Comparison of ENCODE assay signal across 1 cellular context in the genomic region with DNA sequence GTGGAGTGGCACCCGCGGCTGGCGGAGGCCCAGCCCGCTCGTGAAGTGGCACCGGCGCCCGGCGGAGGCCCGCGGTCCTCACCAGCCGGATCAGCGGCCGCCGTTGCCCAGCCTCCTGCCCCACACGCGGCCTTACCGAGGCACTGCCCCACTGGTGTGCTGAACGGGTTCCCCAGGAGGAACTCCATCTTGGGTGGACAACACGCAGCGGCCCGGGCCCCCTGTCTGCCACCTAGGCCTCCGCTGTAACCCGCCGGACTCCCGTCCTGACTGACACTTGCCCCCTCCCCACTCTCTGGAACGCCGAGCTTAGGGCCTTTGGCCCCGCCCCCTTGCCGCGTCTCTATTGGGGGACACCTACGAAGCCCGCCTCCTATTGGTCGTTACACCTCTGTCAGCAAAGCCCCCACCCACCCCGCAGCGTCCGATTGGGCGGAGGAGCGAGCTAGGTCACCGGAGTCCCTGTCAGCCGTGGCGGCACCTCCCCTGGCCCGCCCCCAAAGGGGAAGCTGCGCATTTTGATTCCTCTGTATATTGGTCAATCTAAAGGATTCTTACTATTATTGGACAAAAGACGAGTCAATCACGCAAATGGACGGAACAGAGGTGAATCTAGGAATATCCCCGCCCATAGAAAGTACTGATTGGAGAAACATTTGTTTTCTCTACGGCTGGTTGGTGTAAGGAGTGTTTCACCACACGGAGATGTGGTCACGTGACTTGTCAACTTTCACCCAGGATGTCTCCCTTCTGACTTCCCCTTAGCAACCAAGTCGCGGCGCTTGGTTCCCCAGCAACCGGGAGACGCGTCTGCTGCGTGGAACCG.
TF ChIP-seq lines count a peak whose summit lies in the region.

A gene with protein sequence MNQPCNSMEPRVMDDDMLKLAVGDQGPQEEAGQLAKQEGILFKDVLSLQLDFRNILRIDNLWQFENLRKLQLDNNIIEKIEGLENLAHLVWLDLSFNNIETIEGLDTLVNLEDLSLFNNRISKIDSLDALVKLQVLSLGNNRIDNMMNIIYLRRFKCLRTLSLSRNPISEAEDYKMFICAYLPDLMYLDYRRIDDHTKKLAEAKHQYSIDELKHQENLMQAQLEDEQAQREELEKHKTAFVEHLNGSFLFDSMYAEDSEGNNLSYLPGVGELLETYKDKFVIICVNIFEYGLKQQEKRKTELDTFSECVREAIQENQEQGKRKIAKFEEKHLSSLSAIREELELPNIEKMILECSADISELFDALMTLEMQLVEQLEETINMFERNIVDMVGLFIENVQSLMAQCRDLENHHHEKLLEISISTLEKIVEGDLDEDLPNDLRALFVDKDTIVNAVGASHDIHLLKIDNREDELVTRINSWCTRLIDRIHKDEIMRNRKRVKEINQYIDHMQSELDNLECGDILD (plus strand): TSS at position 737 of the 826 bp plus-strand sequence. CDS start 4,737 bp downstream, outside the sequence.
A gene (minus strand): TSS at position 275 of the 826 bp plus-strand sequence. CDS start 87 bp downstream, at position 188.

TF ChIP-seq in GM23338, 12 proteins besides CTCF, POLR2A, EP300 and RAD21 (continued from another document):
- TF ChIP-seq, protein P1, sequence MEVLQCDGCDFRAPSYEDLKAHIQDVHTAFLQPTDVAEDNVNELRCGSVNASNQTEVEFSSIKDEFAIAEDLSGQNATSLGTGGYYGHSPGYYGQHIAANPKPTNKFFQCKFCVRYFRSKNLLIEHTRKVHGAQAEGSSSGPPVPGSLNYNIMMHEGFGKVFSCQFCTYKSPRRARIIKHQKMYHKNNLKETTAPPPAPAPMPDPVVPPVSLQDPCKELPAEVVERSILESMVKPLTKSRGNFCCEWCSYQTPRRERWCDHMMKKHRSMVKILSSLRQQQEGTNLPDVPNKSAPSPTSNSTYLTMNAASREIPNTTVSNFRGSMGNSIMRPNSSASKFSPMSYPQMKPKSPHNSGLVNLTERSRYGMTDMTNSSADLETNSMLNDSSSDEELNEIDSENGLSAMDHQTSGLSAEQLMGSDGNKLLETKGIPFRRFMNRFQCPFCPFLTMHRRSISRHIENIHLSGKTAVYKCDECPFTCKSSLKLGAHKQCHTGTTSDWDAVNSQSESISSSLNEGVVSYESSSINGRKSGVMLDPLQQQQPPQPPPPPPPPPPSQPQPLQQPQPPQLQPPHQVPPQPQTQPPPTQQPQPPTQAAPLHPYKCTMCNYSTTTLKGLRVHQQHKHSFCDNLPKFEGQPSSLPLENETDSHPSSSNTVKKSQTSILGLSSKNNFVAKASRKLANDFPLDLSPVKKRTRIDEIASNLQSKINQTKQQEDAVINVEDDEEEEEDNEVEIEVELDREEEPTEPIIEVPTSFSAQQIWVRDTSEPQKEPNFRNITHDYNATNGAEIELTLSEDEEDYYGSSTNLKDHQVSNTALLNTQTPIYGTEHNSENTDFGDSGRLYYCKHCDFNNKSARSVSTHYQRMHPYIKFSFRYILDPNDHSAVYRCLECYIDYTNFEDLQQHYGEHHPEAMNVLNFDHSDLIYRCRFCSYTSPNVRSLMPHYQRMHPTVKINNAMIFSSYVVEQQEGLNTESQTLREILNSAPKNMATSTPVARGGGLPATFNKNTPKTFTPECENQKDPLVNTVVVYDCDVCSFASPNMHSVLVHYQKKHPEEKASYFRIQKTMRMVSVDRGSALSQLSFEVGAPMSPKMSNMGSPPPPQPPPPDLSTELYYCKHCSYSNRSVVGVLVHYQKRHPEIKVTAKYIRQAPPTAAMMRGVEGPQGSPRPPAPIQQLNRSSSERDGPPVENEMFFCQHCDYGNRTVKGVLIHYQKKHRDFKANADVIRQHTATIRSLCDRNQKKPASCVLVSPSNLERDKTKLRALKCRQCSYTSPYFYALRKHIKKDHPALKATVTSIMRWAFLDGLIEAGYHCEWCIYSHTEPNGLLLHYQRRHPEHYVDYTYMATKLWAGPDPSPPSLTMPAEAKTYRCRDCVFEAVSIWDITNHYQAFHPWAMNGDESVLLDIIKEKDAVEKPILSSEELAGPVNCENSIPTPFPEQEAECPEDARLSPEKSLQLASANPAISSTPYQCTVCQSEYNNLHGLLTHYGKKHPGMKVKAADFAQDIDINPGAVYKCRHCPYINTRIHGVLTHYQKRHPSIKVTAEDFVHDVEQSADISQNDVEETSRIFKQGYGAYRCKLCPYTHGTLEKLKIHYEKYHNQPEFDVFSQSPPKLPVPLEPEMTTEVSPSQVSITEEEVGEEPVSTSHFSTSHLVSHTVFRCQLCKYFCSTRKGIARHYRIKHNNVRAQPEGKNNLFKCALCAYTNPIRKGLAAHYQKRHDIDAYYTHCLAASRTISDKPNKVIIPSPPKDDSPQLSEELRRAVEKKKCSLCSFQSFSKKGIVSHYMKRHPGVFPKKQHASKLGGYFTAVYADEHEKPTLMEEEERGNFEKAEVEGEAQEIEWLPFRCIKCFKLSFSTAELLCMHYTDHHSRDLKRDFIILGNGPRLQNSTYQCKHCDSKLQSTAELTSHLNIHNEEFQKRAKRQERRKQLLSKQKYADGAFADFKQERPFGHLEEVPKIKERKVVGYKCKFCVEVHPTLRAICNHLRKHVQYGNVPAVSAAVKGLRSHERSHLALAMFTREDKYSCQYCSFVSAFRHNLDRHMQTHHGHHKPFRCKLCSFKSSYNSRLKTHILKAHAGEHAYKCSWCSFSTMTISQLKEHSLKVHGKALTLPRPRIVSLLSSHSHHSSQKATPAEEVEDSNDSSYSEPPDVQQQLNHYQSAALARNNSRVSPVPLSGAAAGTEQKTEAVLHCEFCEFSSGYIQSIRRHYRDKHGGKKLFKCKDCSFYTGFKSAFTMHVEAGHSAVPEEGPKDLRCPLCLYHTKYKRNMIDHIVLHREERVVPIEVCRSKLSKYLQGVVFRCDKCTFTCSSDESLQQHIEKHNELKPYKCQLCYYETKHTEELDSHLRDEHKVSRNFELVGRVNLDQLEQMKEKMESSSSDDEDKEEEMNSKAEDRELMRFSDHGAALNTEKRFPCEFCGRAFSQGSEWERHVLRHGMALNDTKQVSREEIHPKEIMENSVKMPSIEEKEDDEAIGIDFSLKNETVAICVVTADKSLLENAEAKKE (CRISPR knock-in tag; IDR thresholded peaks at IDR 0.05), result no peak
- no peak for TF ChIP-seq NANOG (IDR thresholded peaks at IDR 0.05; ENCODE audit: borderline replicate concordance)
